Comparison of ENCODE assay signal across 34 cellular contexts in the genomic region with DNA sequence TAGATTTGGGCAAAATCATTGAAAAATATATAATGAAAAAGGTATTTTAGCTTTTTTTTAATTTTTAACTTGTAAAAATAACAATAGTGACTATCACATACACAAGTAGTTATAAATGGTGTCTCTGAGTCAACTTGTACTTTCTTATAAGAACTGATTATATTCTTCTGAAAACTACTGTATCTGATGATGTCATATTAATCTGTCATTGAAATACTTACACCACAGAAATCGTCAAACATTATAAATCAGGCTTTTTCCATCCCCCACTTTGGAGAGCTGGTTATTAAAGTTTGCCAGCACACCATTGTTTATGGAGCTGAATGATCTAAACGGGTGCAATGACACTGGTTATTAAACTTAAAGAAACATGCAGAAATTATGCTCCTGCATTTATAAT.
"Had no signal": no experiment of that assay in that cellular context is flagged by ENCODE, and none has a peak within 500 bp of the region (broad histone marks: within the 10 kb centered on the region; RNA-seq: fewer than 3 reads in every experiment).

No MANE protein-coding gene starts in this region.

- H3K4me2 ChIP-seq: KMS-11 had no signal

- H3K27ac ChIP-seq: KMS-11 had no signal

- H3K4me3 ChIP-seq: MG63 had no signal

- DNase-seq: Karpas-422, Kasumi-1, MG63, MM.1S, MV-4-11, NCI-H1048, NCI-H1092, NCI-H1092 treated with DMSO at 0.1 percent for 48 hours, NCI-H1105, NCI-H1105 treated with DMSO at 0.1 percent for 48 hours, NCI-H1417, NCI-H1417 treated with DMSO at 0.1 percent for 48 hours, NCI-H1436, NCI-H1436 treated with DMSO at 0.1 percent for 48 hours, NCI-H146, NCI-H1694, NCI-H1694 treated with DMSO at 0.1 percent for 48 hours, NCI-H187, NCI-H187 treated with DMSO at 0.1 percent for 48 hours, NCI-H1930, NCI-H2029, NCI-H2029 treated with DMSO at 0.1 percent for 48 hours, NCI-H2081, NCI-H2081 treated with DMSO at 0.1 percent for 48 hours, NCI-H2107, NCI-H2171, NCI-H2171 treated with DMSO at 0.1 percent for 48 hours, NCI-H2227 treated with DMSO at 0.1 percent for 48 hours, NCI-H226, NCI-H345, NCI-H446, NCI-H446 treated with DMSO at 0.1 percent for 48 hours, NCI-H510A had no signal

- H3K36me3 ChIP-seq: MG63 had no signal

- H3K27me3 ChIP-seq: MG63 had no signal

- H3K9me3 ChIP-seq: MG63 had no signal

- H3K9ac ChIP-seq: KMS-11 had no signal
